Comparison of ENCODE assay signal across 25 cellular contexts in the genomic region with DNA sequence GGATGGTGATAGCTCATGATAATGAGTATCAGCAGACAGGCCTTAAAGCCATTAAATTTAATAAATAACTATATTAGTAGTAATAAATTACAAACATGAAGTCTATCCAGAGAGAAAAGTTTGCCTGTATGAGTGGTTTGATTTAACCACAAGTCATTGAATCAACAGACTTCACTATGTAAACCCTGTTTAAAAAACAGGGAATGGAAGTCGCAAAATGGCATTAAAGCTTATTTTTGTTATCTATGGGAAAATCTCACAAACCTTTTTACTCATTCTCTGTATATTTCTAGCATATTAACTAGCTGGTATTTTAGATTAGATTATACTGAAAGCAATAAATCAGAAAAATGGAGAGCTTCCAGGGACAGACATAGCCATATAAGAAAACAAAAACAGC.
"Had no signal": no experiment of that assay in that cellular context is flagged by ENCODE, and none has a peak within 500 bp of the region (broad histone marks: within the 10 kb centered on the region; RNA-seq: fewer than 3 reads in every experiment).

No MANE protein-coding gene starts in this region.

- H3K36me3 ChIP-seq: ovary, right lobe of liver, thyroid gland, transverse colon had no signal

- H3K4me2 ChIP-seq: smooth muscle cell had no signal

- ATAC-seq: left cardiac atrium; left lung; mucosa of descending colon; naive thymus-derived CD4-positive, alpha-beta T cell; natural killer cell treated with Interleukin-12 subunit alpha and Interleukin-12 subunit beta and Interleukin-15 and Interleukin-18, amount 100 ng/mL, for 72 hours; right lobe of liver; stimulated activated naive B cell treated with anti-CD40 and anti-IgM and Interleukin-4, amounts not matched to agents 10 μg/mL and 1 μg/mL and 100 μg/mL, for 72 hours; stimulated activated naive CD8-positive, alpha-beta T cell treated with anti-CD3 and anti-CD28 coated beads, Interleukin-15, Interleukin-2, amounts not matched to agents 100 U/mL and 50 U/mL, for 24 hours had no signal

- H3K27ac ChIP-seq: left lung, ovary, right atrium auricular region, right lobe of liver, stomach, testis, thyroid gland, transverse colon, upper lobe of left lung, vagina had no signal

- H3K4me1 ChIP-seq: left lung, right atrium auricular region, testis, thyroid gland, transverse colon, upper lobe of left lung, vagina had no signal

- DNase-seq: kidney glomerular epithelial cell; left cardiac atrium; left lung; mesendoderm; midbrain; mucosa of descending colon; naive thymus-derived CD4-positive, alpha-beta T cell; ovary; right lobe of liver; stimulated activated CD4-positive, alpha-beta T cell treated with anti-CD3 and anti-CD28 coated beads, Interleukin-12 subunit alpha, Interleukin-12 subunit beta, amount 100 ng/mL, for 4 hours; stimulated activated CD4-positive, alpha-beta T cell treated with anti-CD3 and anti-CD28 coated beads, Interleukin-15, amount 100 ng/mL, for 24 hours; stimulated activated CD4-positive, alpha-beta T cell treated with anti-CD3 and anti-CD28 coated beads, Interleukin-2, amount 100 ng/mL, for 24 hours; stimulated activated CD4-positive, alpha-beta T cell treated with anti-CD3 and anti-CD28 coated beads, Interleukin-4, amount 100 ng/mL, for 1 hour; stimulated activated naive B cell treated with anti-CD40 and anti-IgM and Interleukin-4, amounts not matched to agents 10 μg/mL and 1 μg/mL and 100 μg/mL, for 72 hours; stimulated activated naive CD8-positive, alpha-beta T cell treated with anti-CD3 and anti-CD28 coated beads, Interleukin-15, Interleukin-2, amounts not matched to agents 100 U/mL and 50 U/mL, for 24 hours; stomach; testis; thyroid gland; transverse colon; upper lobe of left lung had no signal

- H3K4me3 ChIP-seq: left lung, lung, mucosa of descending colon, ovary, right atrium auricular region, right lobe of liver, smooth muscle cell, stomach, testis, thyroid gland, transverse colon, upper lobe of left lung, vagina had no signal

- H3K9me3 ChIP-seq: left lung, mucosa of descending colon, ovary, right atrium auricular region, right lobe of liver, stomach, testis, thyroid gland, transverse colon, upper lobe of left lung, vagina had no signal

- H3K27me3 ChIP-seq: left lung, ovary, right atrium auricular region, right lobe of liver, stomach, testis, thyroid gland, transverse colon, upper lobe of left lung, vagina had no signal
